ENCODE assay signal across 18 cellular contexts in the genomic region with DNA sequence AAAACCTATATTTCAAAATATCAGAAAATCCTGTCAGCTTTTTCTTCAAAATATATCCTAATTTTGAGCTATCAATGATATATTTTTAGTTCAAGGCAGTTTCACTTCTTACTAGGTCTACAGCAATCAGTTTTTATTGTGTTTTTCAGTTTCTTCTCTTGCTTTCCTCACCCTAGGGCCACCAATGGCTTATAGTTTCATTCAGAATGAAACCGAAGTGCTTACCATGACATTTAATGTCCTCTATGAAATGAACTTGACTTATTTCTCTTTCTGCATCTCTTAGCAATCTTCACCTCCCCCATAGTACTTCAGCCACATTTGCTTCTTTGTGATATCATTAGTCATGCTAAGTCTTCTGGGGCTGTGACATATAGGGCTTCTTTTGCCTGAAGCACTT.
A peak's percentile ranks its signal among the peaks of the same experiment; 100 is the strongest.
DNase-seq lines count a peak whose midpoint lies in the region; ATAC-seq lines count a peak whose summit lies in the region.
"Had no signal": no experiment of that assay in that cellular context is flagged by ENCODE, and none has a peak within 500 bp of the region (broad histone marks: within the 10 kb centered on the region; RNA-seq: fewer than 3 reads in every experiment).

No MANE protein-coding gene starts in this region.

- DNase-seq in UCSD-AML1 (lab: John Stamatoyannopoulos, UW; ENCODE audit: unreplicated experiment) (no peak), RPMI8226 (no peak), dermis blood vessel endothelial cell (no peak)
- DNase-seq in stimulated activated CD4-positive, alpha-beta T cell treated with anti-CD3 and anti-CD28 coated beads, Interleukin-4, amount 100 ng/mL, for 1 hour, result no peak
- DNase-seq: activated CD8-positive, alpha-beta T cell treated with anti-CD3 and anti-CD28 coated beads for 36 hours; AML-193; brain microvascular endothelial cell; HCEC 1CT; left lung; mucosa of descending colon; NCI-H226; stimulated activated naive CD4-positive, alpha-beta T cell; tibial artery had no signal

- ATAC-seq in GM19351 (IDR thresholded peaks at IDR 0.05; ENCODE audit: unreplicated experiment) (peak; percentile 72), GM21717 (IDR thresholded peaks at IDR 0.05; ENCODE audit: unreplicated experiment) (peak; percentile 95), HG03060 (IDR thresholded peaks at IDR 0.05; ENCODE audit: low read depth, unreplicated experiment) (peak; percentile 60)
- ATAC-seq: activated CD8-positive, alpha-beta T cell treated with anti-CD3 and anti-CD28 coated beads for 36 hours; gastroesophageal sphincter; left lung; mucosa of descending colon; Right ventricle myocardium inferior had no signal
